In genomic region chr18:57705011-57705410, GRCh38 we compare ENCODE assay signal across 26 cellular contexts.
"Had no signal": no experiment of that assay in that cellular context is flagged by ENCODE, and none has a peak within 500 bp of the region (broad histone marks: within the 10 kb centered on the region; RNA-seq: fewer than 3 reads in every experiment).

No MANE protein-coding gene starts in this region.

- H3K4me1 ChIP-seq: breast epithelium, uterus had no signal

- H3K27ac ChIP-seq: breast epithelium, thoracic aorta had no signal

- H3K36me3 ChIP-seq: breast epithelium, uterus had no signal

- H3K27me3 ChIP-seq: breast epithelium, uterus had no signal

- ATAC-seq: left ventricle myocardium superior; mucosa of descending colon; natural killer cell treated with Interleukin-12 subunit alpha and Interleukin-12 subunit beta and Interleukin-15 and Interleukin-18, amount 100 ng/mL, for 72 hours; sciatic nerve; stimulated activated naive CD8-positive, alpha-beta T cell treated with anti-CD3 and anti-CD28 coated beads, Interleukin-15, Interleukin-2, amounts not matched to agents 100 U/mL and 50 U/mL, for 24 hours had no signal

- H3K9me3 ChIP-seq: breast epithelium, mucosa of descending colon, thoracic aorta, uterus had no signal

- H3K4me3 ChIP-seq: breast epithelium, mucosa of descending colon, skin epidermis, thoracic aorta, uterus had no signal

- DNase-seq: activated CD4-positive, alpha-beta memory T cell treated with anti-CD3 and anti-CD28 coated beads for 36 hours; activated CD4-positive, alpha-beta T cell treated with anti-CD3 and anti-CD28 coated beads for 48 hours; activated CD8-positive, alpha-beta memory T cell treated with anti-CD3 and anti-CD28 coated beads, Interleukin-2, amount 50 U/mL, for 4 hours; activated effector memory CD4-positive, alpha-beta T cell treated with anti-CD3 and anti-CD28 coated beads, Interleukin-2, amount 50 U/mL, for 16 hours; activated naive CD4-positive, alpha-beta T cell treated with anti-CD3 and anti-CD28 coated beads for 36 hours; activated naive CD8-positive, alpha-beta T cell treated with anti-CD3 and anti-CD28 coated beads for 36 hours; activated T-cell treated with anti-CD3 and anti-CD28 coated beads, Interleukin-2, amount 50 U/mL, for 1 hour; amniotic stem cell; central memory CD4-positive, alpha-beta T cell; foreskin melanocyte; left ventricle myocardium superior; mucosa of descending colon; stimulated activated CD4-positive, alpha-beta T cell treated with anti-CD3 and anti-CD28 coated beads, Interleukin-12 subunit alpha, Interleukin-12 subunit beta, amount 100 ng/mL, for 4 hours; stimulated activated CD4-positive, alpha-beta T cell treated with anti-CD3 and anti-CD28 coated beads, Interleukin-4, amount 100 ng/mL, for 1 hour; stimulated activated naive CD8-positive, alpha-beta T cell treated with anti-CD3 and anti-CD28 coated beads, Interleukin-15, Interleukin-2, amounts not matched to agents 100 U/mL and 50 U/mL, for 24 hours; T-helper 9 cell; trophoblast cell; uterus had no signal

- FAIRE-seq: endothelial cell of umbilical vein, islet of Langerhans, TTC549 had no signal
